Comparison of ENCODE assay signal across 27 cellular contexts in genomic region chr2:165847001-165847400, GRCh38. TPM values are rescaled to one million over a fixed set of nuclear protein-coding genes. Genes with fewer than 3 reads are reported as not detected.
DNase-seq lines count a peak whose midpoint lies in the region; TF ChIP-seq lines count a peak whose summit lies in the region.
"Had no signal": no experiment of that assay in that cellular context is flagged by ENCODE, and none has a peak within 500 bp of the region (broad histone marks: within the 10 kb centered on the region; RNA-seq: fewer than 3 reads in every experiment).

No MANE protein-coding gene starts in this region.

- no peak overlapping the region for H3K4me3 Mint-ChIP-seq in Caco-2 (ENCODE audit: unreplicated experiment)
- H3K4me3 Mint-ChIP-seq: activated naive CD8-positive, alpha-beta T cell treated with anti-CD3 and anti-CD28 coated beads for 36 hours; natural killer cell treated with Interleukin-12 subunit alpha and Interleukin-12 subunit beta and Interleukin-15 and Interleukin-18, amount 100 ng/mL, for 72 hours; stimulated activated naive CD8-positive, alpha-beta T cell treated with anti-CD3 and anti-CD28 coated beads, Interleukin-15, amount 100 ng/mL, for 72 hours had no signal

- H2AFZ ChIP-seq in OCI-LY7 (ENCODE audit: low read length): no peak overlapping the region
- H2AFZ ChIP-seq: PC-9 had no signal

- CTCF ChIA-PET in Caco-2 (lab: Charles Lee) (no interaction called here), OCI-LY7 (lab: Charles Lee; ENCODE audit: unreplicated experiment) (no interaction called here)

- no peak overlapping the region for H3K27ac Mint-ChIP-seq in Caco-2 (ENCODE audit: unreplicated experiment)
- H3K27ac Mint-ChIP-seq: activated naive CD8-positive, alpha-beta T cell treated with anti-CD3 and anti-CD28 coated beads for 36 hours; natural killer cell treated with Interleukin-12 subunit alpha and Interleukin-12 subunit beta and Interleukin-15 and Interleukin-18, amount 100 ng/mL, for 72 hours; stimulated activated naive CD8-positive, alpha-beta T cell treated with anti-CD3 and anti-CD28 coated beads, Interleukin-15, amount 100 ng/mL, for 72 hours had no signal

- H3K4me1 Mint-ChIP-seq in Caco-2 (ENCODE audit: low read depth, unreplicated experiment): no peaks in the 10 kb centered on the region
- H3K4me1 Mint-ChIP-seq: stimulated activated naive CD8-positive, alpha-beta T cell treated with anti-CD3 and anti-CD28 coated beads, Interleukin-15, amount 100 ng/mL, for 72 hours had no signal

- no peak overlapping the region for H3K4me2 ChIP-seq in OCI-LY7 (ENCODE audit: low read length)
- H3K4me2 ChIP-seq: PC-9 had no signal

- intact Hi-C loops in Caco-2 (cut with micrococcal nuclease; ENCODE audit: unreplicated experiment) (no loop called here), OCI-LY7 (cut with micrococcal nuclease; ENCODE audit: unreplicated experiment) (no loop called here)

- H3K79me2 ChIP-seq in OCI-LY7 (ENCODE audit: insufficient read depth, low read depth, low read length): no peaks in the 10 kb centered on the region

- H3K27me3 ChIP-seq in Caco-2 (replicated peaks; ENCODE audit: control insufficient read depth, insufficient read depth, low read length): no peaks in the 10 kb centered on the region
- no peaks in the 10 kb centered on the region for H3K27me3 ChIP-seq in H7 (ENCODE audit: control insufficient read depth, insufficient read depth, low read length)
- H3K27me3 ChIP-seq in MG63: no peaks in the 10 kb centered on the region
- H3K27me3 ChIP-seq: body of pancreas, colonic mucosa, upper lobe of left lung had no signal

- H3K9me3 ChIP-seq in Caco-2 (no peaks in the 10 kb centered on the region), OCI-LY7 (ENCODE audit: low read length) (0 out of 2 replicates have a peak, but pooled peaks cover 9% of the 10 kb centered on the region), MG63 (0 out of 2 replicates have a peak, but pooled peaks cover 2% of the 10 kb centered on the region)
- H3K9me3 ChIP-seq: colonic mucosa had no signal

- H3K4me1 ChIP-seq in Caco-2 (no peaks in the 10 kb centered on the region), OCI-LY7 (ENCODE audit: insufficient read depth, low read length, poor library complexity, severe bottlenecking) (no peaks in the 10 kb centered on the region)
- H3K4me1 ChIP-seq: body of pancreas, colonic mucosa, upper lobe of left lung had no signal

- BruUV-seq in Caco-2 (replicated peaks; lab: Mats Ljungman, UMichigan) (no TSS peak), OCI-LY7 (replicated peaks; lab: Mats Ljungman, UMichigan) (no TSS peak)

- H3K27me3 Mint-ChIP-seq in Caco-2 (ENCODE audit: insufficient read depth, unreplicated experiment): peaks cover 5% of the 10 kb centered on the region
- H3K27me3 Mint-ChIP-seq: activated naive CD8-positive, alpha-beta T cell treated with anti-CD3 and anti-CD28 coated beads for 36 hours; natural killer cell treated with Interleukin-12 subunit alpha and Interleukin-12 subunit beta and Interleukin-15 and Interleukin-18, amount 100 ng/mL, for 72 hours; stimulated activated naive CD8-positive, alpha-beta T cell treated with anti-CD3 and anti-CD28 coated beads, Interleukin-15, amount 100 ng/mL, for 72 hours had no signal

- TF ChIP-seq CTCF in Caco-2 (IDR thresholded peaks at IDR 0.05; ENCODE audit: insufficient read depth in 1 of 2, low read depth in 1 of 2, low read length in 1 of 2, severe bottlenecking in 1 of 2, unreplicated experiment in 1 of 2) (peak; percentile 16 to 26), OCI-LY7 (conservative IDR thresholded peaks at IDR 0.05; ENCODE audit: low read length) (peak; percentile 64)

- no peak overlapping the region for H3K4me3 ChIP-seq in Caco-2 (ENCODE audit: low read depth, low read length)
- H3K4me3 ChIP-seq in H7 (ENCODE audit: insufficient read depth, low read depth, low read length): no peak overlapping the region
- no peak overlapping the region for H3K4me3 ChIP-seq in OCI-LY7 (ENCODE audit: low read depth, low read length, poor library complexity, severe bottlenecking)
- H3K4me3 ChIP-seq in MG63: no peak overlapping the region
- H3K4me3 ChIP-seq: body of pancreas, colonic mucosa, PC-9, skin epidermis, upper lobe of left lung had no signal

- H3K9me2 ChIP-seq in OCI-LY7 (ENCODE audit: insufficient read depth, low read length): no peaks in the 10 kb centered on the region

- no peaks in the 10 kb centered on the region for H3K36me3 Mint-ChIP-seq in Caco-2 (ENCODE audit: insufficient read depth, unreplicated experiment)
- H3K36me3 Mint-ChIP-seq: activated naive CD8-positive, alpha-beta T cell treated with anti-CD3 and anti-CD28 coated beads for 36 hours had no signal

- H3K36me3 ChIP-seq in Caco-2 (ENCODE audit: control insufficient read depth, insufficient read depth, low read length) (no peaks in the 10 kb centered on the region), H7 (replicated peaks; ENCODE audit: control insufficient read depth, insufficient read depth, low read length) (no peaks in the 10 kb centered on the region), OCI-LY7 (ENCODE audit: insufficient read depth, low read length) (no peaks in the 10 kb centered on the region), MG63 (no peaks in the 10 kb centered on the region)
- H3K36me3 ChIP-seq: colonic mucosa, upper lobe of left lung had no signal

- H3K27ac ChIP-seq in OCI-LY7 (ENCODE audit: low read depth, low read length, poor library complexity, severe bottlenecking): no peak overlapping the region
- H3K27ac ChIP-seq: body of pancreas, colonic mucosa, PC-9, skin epidermis, upper lobe of left lung had no signal

- H3K9me3 Mint-ChIP-seq in Caco-2 (ENCODE audit: unreplicated experiment): peaks cover 4% of the 10 kb centered on the region

- H4K20me1 ChIP-seq in OCI-LY7 (ENCODE audit: insufficient read depth, low read length): no peaks in the 10 kb centered on the region

- POLR2A ChIA-PET in Caco-2 (lab: Charles Lee): no interaction called here
- POLR2A ChIA-PET in OCI-LY7 (lab: Charles Lee): interaction anchor here (0.6 to 0.8 kb wide), 3 partner anchors 11 to 656 kb away, joined by 3 read pairs; no protein-coding TSS in a partner anchor

- DNase-seq in Caco-2 (no peak), H7 (peak; percentile 36), OCI-LY7 (ENCODE audit: low spot score) (peak; percentile 4), foreskin melanocyte (peak; percentile 45), NCI-H510A (lab: John Stamatoyannopoulos, UW) (no peak), germinal center (ENCODE audit: low spot score) (no peak), MG63 (no peak), NCI-H1092 treated with DMSO at 0.1 percent for 48 hours (lab: John Stamatoyannopoulos, UW) (no peak)
- DNase-seq: activated CD4-positive, CD25-positive, alpha-beta regulatory T cell treated with anti-CD3 and anti-CD28 coated beads, Interleukin-2, amount 50 U/mL, for 72 hours; activated naive CD8-positive, alpha-beta T cell treated with anti-CD3 and anti-CD28 coated beads for 36 hours; body of pancreas; colonic mucosa; COR-L47; hypothalamus; IMR-90; mesenchymal stem cell; NCI-H1048; NCI-H2029 treated with DMSO at 0.1 percent for 48 hours; NCI-H524 treated with DMSO at 0.1 percent for 48 hours; PC-9; posterior cingulate gyrus; stimulated activated CD4-positive, alpha-beta T cell treated with anti-CD3 and anti-CD28 coated beads, Interleukin-2, amount 100 ng/mL, for 48 hours; stimulated activated naive CD8-positive, alpha-beta T cell treated with anti-CD3 and anti-CD28 coated beads, Interleukin-15, amount 100 ng/mL, for 72 hours; T1000; upper lobe of left lung had no signal

RNA-seq across cellular contexts. Expression of gene GALNT3, which starts 53.0 kb away (rescaled TPM):
- 17.2 and 19.0 TPM in 2 replicates for total RNA-seq in Caco-2 (2022)
- 8.0 and 17.1 TPM in 2 replicates for total RNA-seq in H7 (2014; rRNA removed; shearing (Covaris generic))
- 0.44 TPM in 1 of 2 replicates, not detected in the other for total RNA-seq in OCI-LY7 (2014; rRNA removed; shearing (Covaris generic))
- 2.6 and 3.6 TPM in 2 replicates for total RNA-seq in OCI-LY7 (2022)
- total RNA-seq in MG63 (2014; rRNA removed; shearing (Covaris generic); ENCODE audit: low replicate concordance): 1.3 and 7.7 TPM in 2 replicates

Comparison
In these comparisons a context has a peak if more than half of its experiments do, and no peak if none do; other contexts are left out.
1. DNase-seq: peak in H7 (single experiment), OCI-LY7 (single experiment) and foreskin melanocyte (single experiment); none in Caco-2 (0 of 2), NCI-H510A (single experiment), germinal center (single experiment), MG63 (single experiment) and NCI-H1092 treated with DMSO at 0.1 percent for 48 hours (single experiment).